Comparison of ENCODE assay signal across 10 cellular contexts in genomic region chr12:56150563-56150962, GRCh38. TPM values are rescaled to one million over a fixed set of nuclear protein-coding genes. Genes with fewer than 3 reads are reported as not detected.
DNase-seq lines count a peak whose midpoint lies in the region; TF ChIP-seq lines count a peak whose summit lies in the region.
"Had no signal": no experiment of that assay in that cellular context is flagged by ENCODE, and none has a peak within 500 bp of the region (broad histone marks: within the 10 kb centered on the region; RNA-seq: fewer than 3 reads in every experiment).

No MANE protein-coding gene starts in this region.

- intact Hi-C loops in activated naive CD4-positive, alpha-beta T cell treated with anti-CD3 and anti-CD28 coated beads for 36 hours (cut with micrococcal nuclease), result no loop called here
- intact Hi-C loops in esophagus muscularis mucosa (cut with DNase I), result no loop called here

- H3K4me1 Mint-ChIP-seq in activated naive CD4-positive, alpha-beta T cell treated with anti-CD3 and anti-CD28 coated beads for 36 hours (ENCODE audit: low read depth), result peaks cover 32% of the 10 kb centered on the region
- H3K4me1 Mint-ChIP-seq in endothelial cell (ENCODE audit: unreplicated experiment), result peaks cover 36% of the 10 kb centered on the region

- H3K9me3 ChIP-seq in SK-N-MC (ENCODE audit: low read depth, low read length) (no peaks in the 10 kb centered on the region), subcutaneous abdominal adipose tissue (ENCODE audit: control insufficient read depth in 5 of 5, low read length in 5 of 5) (no peaks in the 10 kb centered on the region), esophagus muscularis mucosa (no peaks in the 10 kb centered on the region)
- H3K9me3 ChIP-seq: SJCRH30 had no signal

- 56% methylated on average over 3 of the region's 3 CpGs for WGBS in esophagus muscularis mucosa

- H3K9ac ChIP-seq in SK-N-MC (ENCODE audit: insufficient read length) (peak overlapping the region; percentile 13), subcutaneous abdominal adipose tissue (ENCODE audit: low read length in 5 of 5) (no peak overlapping the region)

- H3K27me3 ChIP-seq in subcutaneous abdominal adipose tissue (ENCODE audit: control insufficient read depth in 5 of 5, insufficient read depth in 4 of 5, low read length in 5 of 5), result no peaks in the 10 kb centered on the region
- H3K27me3 ChIP-seq in esophagus muscularis mucosa, result no peaks in the 10 kb centered on the region
- H3K27me3 ChIP-seq: SJCRH30 had no signal

- no peaks in the 10 kb centered on the region for H3K27me3 Mint-ChIP-seq in activated naive CD4-positive, alpha-beta T cell treated with anti-CD3 and anti-CD28 coated beads for 36 hours (ENCODE audit: low read depth)
- peaks cover 4% of the 10 kb centered on the region for H3K27me3 Mint-ChIP-seq in endothelial cell (ENCODE audit: unreplicated experiment)

- peak overlapping the region; percentile 98 for H3K27ac Mint-ChIP-seq in activated naive CD4-positive, alpha-beta T cell treated with anti-CD3 and anti-CD28 coated beads for 36 hours
- no peak overlapping the region for H3K27ac Mint-ChIP-seq in endothelial cell (ENCODE audit: unreplicated experiment)

- H3K4me1 ChIP-seq in subcutaneous abdominal adipose tissue (ENCODE audit: control insufficient read depth in 5 of 5, insufficient read depth in 5 of 5, low read length in 5 of 5), result peaks cover 6 to 46% (median 41%) of the 10 kb centered on the region in 5 donors
- peaks cover 29 to 48% (median 42%) of the 10 kb centered on the region in 4 donors for H3K4me1 ChIP-seq in esophagus muscularis mucosa

- CTCF ChIA-PET in activated naive CD4-positive, alpha-beta T cell treated with anti-CD3 and anti-CD28 coated beads for 36 hours (lab: Charles Lee), result interaction anchor here (0.6 to 1.3 kb wide), 5 partner anchors 13 to 413 kb away, joined by 3 to 7 read pairs (median 4); partner anchors contain the start of gene ESYT1

- H3K4me3 ChIP-seq in SK-N-MC (no peak overlapping the region), subcutaneous abdominal adipose tissue (ENCODE audit: low read depth in 1 of 5, low read length in 5 of 5) (no peak overlapping the region), esophagus muscularis mucosa (no peak overlapping the region)
- H3K4me3 ChIP-seq: SJCRH30 had no signal

- no peaks in the 10 kb centered on the region for H3K9me3 Mint-ChIP-seq in activated naive CD4-positive, alpha-beta T cell treated with anti-CD3 and anti-CD28 coated beads for 36 hours
- no peaks in the 10 kb centered on the region for H3K9me3 Mint-ChIP-seq in endothelial cell (ENCODE audit: unreplicated experiment)

- no peak for DNase-seq in activated naive CD4-positive, alpha-beta T cell treated with anti-CD3 and anti-CD28 coated beads for 36 hours
- DNase-seq in activated naive CD4-positive, alpha-beta T cell (lab: John Stamatoyannopoulos, UW), result no peak
- DNase-seq in SK-N-MC (ENCODE audit: low read depth, low spot score), result peak; percentile 66
- DNase-seq in endothelial cell (ENCODE audit: low spot score), result no peak
- DNase-seq in NCI-H1105 (lab: John Stamatoyannopoulos, UW), result no peak
- no peak for DNase-seq in NCI-H2081 treated with DMSO at 0.1 percent for 48 hours (lab: John Stamatoyannopoulos, UW)
- DNase-seq in esophagus muscularis mucosa (ENCODE audit: extremely low spot score), result no peak
- DNase-seq: DND-41 had no signal

- peaks cover 4% of the 10 kb centered on the region for H3K36me3 ChIP-seq in SK-N-MC (ENCODE audit: insufficient read depth, low read length)
- no peaks in the 10 kb centered on the region for H3K36me3 ChIP-seq in subcutaneous abdominal adipose tissue (ENCODE audit: control insufficient read depth in 5 of 5, insufficient read depth in 5 of 5, low read length in 5 of 5)
- H3K36me3 ChIP-seq in esophagus muscularis mucosa, result peaks cover 0 to 5% (median 0%) of the 10 kb centered on the region in 4 donors

- TF ChIP-seq POLR2A in esophagus muscularis mucosa (IDR thresholded peaks at IDR 0.05; ENCODE audit: low read depth), result no peak

- no peak for TF ChIP-seq EP300 in esophagus muscularis mucosa (IDR thresholded peaks at IDR 0.05)

- peak overlapping the region; percentile 84 for H3K4me3 Mint-ChIP-seq in activated naive CD4-positive, alpha-beta T cell treated with anti-CD3 and anti-CD28 coated beads for 36 hours
- H3K4me3 Mint-ChIP-seq in endothelial cell (ENCODE audit: unreplicated experiment), result peak overlapping the region; percentile 7

- TF ChIP-seq CTCF in endothelial cell (IDR thresholded peaks at IDR 0.05; ENCODE audit: unreplicated experiment) (no peak), esophagus muscularis mucosa (IDR thresholded peaks at IDR 0.05) (no peak)

- H3K27ac ChIP-seq in SK-N-MC (peak overlapping the region; percentile 84), subcutaneous abdominal adipose tissue (ENCODE audit: low read depth, low read length) (peak overlapping the region; percentile 92), esophagus muscularis mucosa (replicated peaks in 1 of 4) (no peak overlapping the region)
- H3K27ac ChIP-seq: SJCRH30 had no signal

- H3K36me3 Mint-ChIP-seq in activated naive CD4-positive, alpha-beta T cell treated with anti-CD3 and anti-CD28 coated beads for 36 hours (ENCODE audit: low read depth), result peaks cover 7% of the 10 kb centered on the region
- H3K36me3 Mint-ChIP-seq in endothelial cell (ENCODE audit: low read depth, unreplicated experiment), result peaks cover 9% of the 10 kb centered on the region

RNA-seq across cellular contexts. Expression of gene MYL6B, which starts 1.8 kb away (rescaled TPM):
- total RNA-seq in activated naive CD4-positive, alpha-beta T cell treated with anti-CD3 and anti-CD28 coated beads for 36 hours, result 10 to 100 TPM; 49.2 to 57.5 TPM
- total RNA-seq in endothelial cell (ENCODE audit: unreplicated experiment), result 170 TPM
- 10 to 100 TPM; 28.5 to 39.4 (median 33.6) TPM for total RNA-seq in esophagus muscularis mucosa

RNA-seq across cellular contexts. Expression of gene MYL6, which starts 7.6 kb away (rescaled TPM):
- 100 to 1,000 TPM; 841 to 868 TPM for total RNA-seq in activated naive CD4-positive, alpha-beta T cell treated with anti-CD3 and anti-CD28 coated beads for 36 hours
- total RNA-seq in endothelial cell (ENCODE audit: unreplicated experiment) (2,481 TPM), esophagus muscularis mucosa (1,000 to 10,000 TPM; 5,145 to 8,531 (median 5,986) TPM)

RNA-seq across cellular contexts. Expression of gene ESYT1, which starts 22.5 kb away (rescaled TPM):
- total RNA-seq in activated naive CD4-positive, alpha-beta T cell treated with anti-CD3 and anti-CD28 coated beads for 36 hours, result 10 to 100 TPM; 87.4 to 88.9 TPM
- total RNA-seq in endothelial cell (ENCODE audit: unreplicated experiment), result 302 TPM
- total RNA-seq in esophagus muscularis mucosa, result 100 to 1,000 TPM; 151 to 245 (median 214) TPM

RNA-seq across cellular contexts. Expression of gene ZC3H10, which starts 32.5 kb away (rescaled TPM):
- 1 to 10 TPM; 6.4 to 6.6 TPM for total RNA-seq in activated naive CD4-positive, alpha-beta T cell treated with anti-CD3 and anti-CD28 coated beads for 36 hours
- total RNA-seq in endothelial cell (ENCODE audit: unreplicated experiment) (10.4 TPM), esophagus muscularis mucosa (1 to 10 TPM; 5.0 to 7.9 (median 6.6) TPM)

RNA-seq across cellular contexts. Expression of gene RPL41, which starts 34.1 kb away (rescaled TPM):
- total RNA-seq in activated naive CD4-positive, alpha-beta T cell treated with anti-CD3 and anti-CD28 coated beads for 36 hours, result 1,000 to 10,000 TPM; 5,971 to 6,299 TPM
- total RNA-seq in endothelial cell (ENCODE audit: unreplicated experiment) (3,242 TPM), esophagus muscularis mucosa (1,000 to 10,000 TPM; 1,962 to 4,166 (median 3,502) TPM)

Comparison
In these comparisons a context has a peak if more than half of its experiments do, and no peak if none do; other contexts are left out.
1. H3K27ac ChIP-seq: peak in SK-N-MC (single experiment) and subcutaneous abdominal adipose tissue (single experiment); none in esophagus muscularis mucosa (0 of 4).